Comparison of ENCODE assay signal across 13 cellular contexts in the genomic region with DNA sequence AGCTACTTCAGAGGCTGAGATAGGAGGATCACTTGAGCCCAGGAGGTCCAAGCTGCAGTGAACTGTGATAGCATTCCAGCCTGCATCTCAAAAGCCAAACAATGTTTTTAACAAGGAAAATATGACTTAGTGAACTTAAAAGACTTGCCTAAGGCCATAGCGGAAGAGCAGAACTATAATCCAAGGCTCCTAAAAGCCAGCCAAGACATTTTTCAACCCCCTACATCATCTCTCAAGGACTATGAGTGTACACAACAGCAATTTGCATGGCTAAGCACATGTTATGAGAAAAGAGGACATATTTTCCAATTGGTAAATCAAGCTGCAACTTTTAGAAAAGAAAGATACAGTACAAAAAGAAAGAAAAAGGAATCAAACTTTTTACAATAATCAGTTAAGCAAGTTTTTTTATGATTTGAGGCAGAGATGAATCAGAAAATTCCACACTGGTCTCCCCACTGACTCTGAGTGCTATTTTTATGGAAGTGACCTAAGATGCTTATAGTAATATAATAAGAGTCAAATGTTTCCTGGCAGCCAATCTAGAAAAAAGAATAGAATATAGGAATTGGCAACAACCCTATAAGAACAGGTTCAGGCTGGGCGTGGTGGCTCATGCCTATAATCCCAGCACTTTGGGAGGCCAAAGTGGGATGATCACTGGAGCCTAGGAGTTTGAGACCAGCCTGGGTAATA. TPM values are rescaled to one million over a fixed set of nuclear protein-coding genes. Genes with fewer than 3 reads are reported as not detected.
A peak's percentile ranks its signal among the peaks of the same experiment; 100 is the strongest.
DNase-seq lines count a peak whose midpoint lies in the region; ATAC-seq and TF ChIP-seq lines count a peak whose summit lies in the region.
"Had no signal": no experiment of that assay in that cellular context is flagged by ENCODE, and none has a peak within 500 bp of the region (broad histone marks: within the 10 kb centered on the region; RNA-seq: fewer than 3 reads in every experiment).

No MANE protein-coding gene starts in this region.

- no peaks in the 10 kb centered on the region for H3K9me3 Mint-ChIP-seq in activated T-cell treated with anti-CD3 and anti-CD28 coated beads, Interleukin-2, amount 50 U/mL, for 72 hours
- H3K9me3 Mint-ChIP-seq in chondrocyte (ENCODE audit: low read depth) = no peaks in the 10 kb centered on the region
- H3K9me3 Mint-ChIP-seq in T-cell = no peaks in the 10 kb centered on the region
- H3K9me3 Mint-ChIP-seq: activated naive CD4-positive, alpha-beta T cell treated with anti-CD3 and anti-CD28 coated beads, Interleukin-2, amount 10 ng/mL, durations not matched to agents 7 days and 5 days; dendritic cell treated with granulocyte-macrophage colony-stimulating factor and Interleukin-4, amounts not matched to agents 40 ng/mL and 50 ng/mL, for 4 days had no signal

- no peak for ATAC-seq in activated T-cell treated with anti-CD3 and anti-CD28 coated beads, Interleukin-2, amount 50 U/mL, for 72 hours (replicated peaks in 1 of 2)
- ATAC-seq in T-cell (replicated peaks in 1 of 4) (no peak), GM18511 (IDR thresholded peaks at IDR 0.05; ENCODE audit: unreplicated experiment) (no peak)
- ATAC-seq: heart right ventricle had no signal

- no peak overlapping the region for H3K4me3 Mint-ChIP-seq in activated T-cell treated with anti-CD3 and anti-CD28 coated beads, Interleukin-2, amount 50 U/mL, for 72 hours
- H3K4me3 Mint-ChIP-seq in chondrocyte (ENCODE audit: unreplicated experiment) = no peak overlapping the region
- H3K4me3 Mint-ChIP-seq in T-cell = no peak overlapping the region
- H3K4me3 Mint-ChIP-seq: activated naive CD4-positive, alpha-beta T cell treated with anti-CD3 and anti-CD28 coated beads, Interleukin-2, amount 10 ng/mL, durations not matched to agents 7 days and 5 days; dendritic cell treated with granulocyte-macrophage colony-stimulating factor and Interleukin-4, amounts not matched to agents 40 ng/mL and 50 ng/mL, for 4 days had no signal

- no peak for TF ChIP-seq CTCF in chondrocyte (IDR thresholded peaks at IDR 0.05)

- peaks cover 9% of the 10 kb centered on the region for H3K4me1 Mint-ChIP-seq in activated T-cell treated with anti-CD3 and anti-CD28 coated beads, Interleukin-2, amount 50 U/mL, for 72 hours (ENCODE audit: low read depth)
- H3K4me1 Mint-ChIP-seq in chondrocyte (ENCODE audit: low read depth) (peaks cover 21% of the 10 kb centered on the region), T-cell (peaks cover 0 to 4% (median 3%) of the 10 kb centered on the region in 3 donors)

- H3K27ac Mint-ChIP-seq in activated T-cell treated with anti-CD3 and anti-CD28 coated beads, Interleukin-2, amount 50 U/mL, for 72 hours = peak overlapping the region; percentile 44
- H3K27ac Mint-ChIP-seq in chondrocyte (ENCODE audit: unreplicated experiment) (peak overlapping the region; percentile 97), T-cell (no peak overlapping the region)
- H3K27ac Mint-ChIP-seq: activated naive CD4-positive, alpha-beta T cell treated with anti-CD3 and anti-CD28 coated beads, Interleukin-2, amount 10 ng/mL, durations not matched to agents 7 days and 5 days; dendritic cell treated with granulocyte-macrophage colony-stimulating factor and Interleukin-4, amounts not matched to agents 40 ng/mL and 50 ng/mL, for 4 days had no signal

- POLR2A ChIA-PET in T-cell (lab: Charles Lee) = interaction anchor here in 1 of 2 donors (0.6 kb wide), 1 partner anchor 10 kb away, joined by 3 read pairs; a partner anchor contains a TSS

- peaks cover 6% of the 10 kb centered on the region for H3K27me3 Mint-ChIP-seq in activated T-cell treated with anti-CD3 and anti-CD28 coated beads, Interleukin-2, amount 50 U/mL, for 72 hours (ENCODE audit: low read depth)
- H3K27me3 Mint-ChIP-seq in chondrocyte (ENCODE audit: low read depth) = no peaks in the 10 kb centered on the region
- peaks cover 0 to 12% of the 10 kb centered on the region in 2 donors for H3K27me3 Mint-ChIP-seq in T-cell
- H3K27me3 Mint-ChIP-seq: activated naive CD4-positive, alpha-beta T cell treated with anti-CD3 and anti-CD28 coated beads, Interleukin-2, amount 10 ng/mL, durations not matched to agents 7 days and 5 days; dendritic cell treated with granulocyte-macrophage colony-stimulating factor and Interleukin-4, amounts not matched to agents 40 ng/mL and 50 ng/mL, for 4 days had no signal

- DNase-seq in activated T-cell treated with anti-CD3 and anti-CD28 coated beads, Interleukin-2, amount 50 U/mL, for 72 hours = no peak
- no peak for DNase-seq in activated T-cell treated with anti-CD3 and anti-CD28 coated beads, Interleukin-2, amount 50 U/mL, for 1 hour
- DNase-seq in chondrocyte (ENCODE audit: low spot score) = no peak
- peak; percentile 49 to 57 for DNase-seq in lung microvascular endothelial cell (ENCODE audit: low read depth in 2 of 2)
- no peak for DNase-seq in T-cell
- no peak for DNase-seq in NCI-H2107 treated with DMSO at 0.1 percent for 48 hours (lab: John Stamatoyannopoulos, UW; ENCODE audit: unreplicated experiment)
- no peak for DNase-seq in NOMO-1 treated with DMSO at 0.1 percent for 48 hours (lab: John Stamatoyannopoulos, UW; ENCODE audit: unreplicated experiment)
- DNase-seq: activated CD4-positive, alpha-beta T cell treated with anti-CD3 and anti-CD28 coated beads, Interleukin-2, amount 50 U/mL, for 1 hour; activated naive CD4-positive, alpha-beta T cell treated with anti-CD3 and anti-CD28 coated beads, Interleukin-2, amount 10 ng/mL, durations not matched to agents 7 days and 5 days; heart right ventricle; NCI-H2029 treated with DMSO at 0.1 percent for 48 hours had no signal

- CTCF ChIA-PET in T-cell (lab: Charles Lee) = no interaction called here

- H3K36me3 Mint-ChIP-seq in activated T-cell treated with anti-CD3 and anti-CD28 coated beads, Interleukin-2, amount 50 U/mL, for 72 hours (ENCODE audit: insufficient read depth in 2 of 2) = no peaks in the 10 kb centered on the region
- no peaks in the 10 kb centered on the region for H3K36me3 Mint-ChIP-seq in chondrocyte (ENCODE audit: low read depth)
- H3K36me3 Mint-ChIP-seq in T-cell = no peaks in the 10 kb centered on the region
- H3K36me3 Mint-ChIP-seq: activated naive CD4-positive, alpha-beta T cell treated with anti-CD3 and anti-CD28 coated beads, Interleukin-2, amount 10 ng/mL, durations not matched to agents 7 days and 5 days had no signal

RNA-seq across cellular contexts. Expression of a gene that starts 9.8 kb away (rescaled TPM):
- 10 to 100 TPM; 85.4 to 92.3 TPM for total RNA-seq in activated T-cell treated with anti-CD3 and anti-CD28 coated beads, Interleukin-2, amount 50 U/mL, for 72 hours
- total RNA-seq in chondrocyte (69.3 to 99.6 TPM (median 94.6 TPM) in 3 replicates), lung microvascular endothelial cell (54.6 and 61.0 TPM in 2 replicates), T-cell (10 to 100 TPM; 15.0 to 22.1 (median 19.2) TPM)

RNA-seq across cellular contexts. Expression of a gene that starts 30.1 kb away (rescaled TPM):
- total RNA-seq in activated T-cell treated with anti-CD3 and anti-CD28 coated beads, Interleukin-2, amount 50 U/mL, for 72 hours = 100 to 1,000 TPM; 229 to 424 TPM
- total RNA-seq in chondrocyte = 157 to 264 TPM (median 263 TPM) in 3 replicates
- total RNA-seq in lung microvascular endothelial cell = 85.7 and 147 TPM in 2 replicates
- total RNA-seq in T-cell = 100 to 1,000 TPM in 2 of 5 donors, 10 to 100 TPM in 3; 89.6 to 258 (median 94.4) TPM

Comparison
In these comparisons a context has a peak if more than half of its experiments do, and no peak if none do; other contexts are left out.
1. DNase-seq: peak in lung microvascular endothelial cell (2 of 2); none in activated T-cell treated with anti-CD3 and anti-CD28 coated beads, Interleukin-2, amount 50 U/mL, for 72 hours (0 of 2), activated T-cell treated with anti-CD3 and anti-CD28 coated beads, Interleukin-2, amount 50 U/mL, for 1 hour (single experiment), chondrocyte (single experiment), T-cell (0 of 34), NCI-H2107 treated with DMSO at 0.1 percent for 48 hours (single experiment) and NOMO-1 treated with DMSO at 0.1 percent for 48 hours (single experiment).
2. H3K27ac Mint-ChIP-seq: peak in activated T-cell treated with anti-CD3 and anti-CD28 coated beads, Interleukin-2, amount 50 U/mL, for 72 hours (single experiment) and chondrocyte (single experiment); none in T-cell (0 of 2).